ENCODE assay signal across 12 cellular contexts in the genomic region with DNA sequence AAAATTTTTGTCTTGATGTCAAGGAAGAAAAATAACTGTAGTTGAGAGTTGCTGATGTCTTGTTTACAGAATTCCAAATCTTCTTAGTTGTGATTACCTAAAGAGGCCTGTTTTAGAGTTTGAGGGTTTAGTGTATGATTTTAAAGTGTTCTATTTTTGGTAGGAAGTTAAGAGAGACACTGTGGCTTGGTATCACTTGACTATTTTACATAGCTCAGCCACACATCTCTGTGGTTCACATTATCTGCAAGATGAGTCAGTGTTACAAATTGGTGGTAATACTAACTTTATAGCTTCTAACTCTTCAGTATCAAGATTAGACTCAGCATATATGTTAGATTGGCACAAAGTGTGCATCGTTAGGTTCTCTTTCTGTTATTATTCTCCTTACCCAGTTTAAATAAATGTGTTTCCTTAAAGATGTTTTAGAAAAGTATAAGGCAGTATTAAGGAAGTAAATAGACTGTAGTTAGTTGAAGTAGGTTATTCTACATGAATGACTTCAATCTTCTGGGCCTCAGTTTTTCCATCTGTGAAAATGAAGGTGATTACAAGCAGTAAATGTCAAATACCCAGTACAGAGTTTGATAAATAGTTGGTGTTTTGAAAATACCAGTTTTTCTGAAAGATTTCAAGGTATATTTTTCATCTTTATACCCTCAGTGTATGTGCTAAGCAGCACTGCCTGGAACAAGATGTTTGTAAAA. TPM values are rescaled to one million over a fixed set of nuclear protein-coding genes. Genes with fewer than 3 reads are reported as not detected.
DNase-seq lines count a peak whose midpoint lies in the region; ATAC-seq and TF ChIP-seq lines count a peak whose summit lies in the region.
"Had no signal": no experiment of that assay in that cellular context is flagged by ENCODE, and none has a peak within 500 bp of the region (broad histone marks: within the 10 kb centered on the region; RNA-seq: fewer than 3 reads in every experiment).

No MANE protein-coding gene starts in this region.

- H3K36me3 Mint-ChIP-seq in CD4-positive, CD25-positive, alpha-beta regulatory T cell, result peaks cover 14% of the 10 kb centered on the region
- peaks cover 23% of the 10 kb centered on the region for H3K36me3 Mint-ChIP-seq in activated T-helper 2 cell treated with anti-CD3 and anti-CD28 coated beads, Interferon-gamma antibody, Interleukin-2, Interleukin-4, amounts not matched to agents 10 μg/mL and 5 μg/mL and 100 μg/mL, durations not matched to agents 14 hours and 24 hours and 36 hours (ENCODE audit: low read depth)

- no peaks in the 10 kb centered on the region for H3K27me3 ChIP-seq in CD4-positive, CD25-positive, alpha-beta regulatory T cell (ENCODE audit: control insufficient read depth, insufficient read depth, low read length)
- H3K27me3 ChIP-seq in H7 (ENCODE audit: control insufficient read depth, insufficient read depth, low read length) (no peaks in the 10 kb centered on the region), PC-3 (ENCODE audit: low read length) (no peaks in the 10 kb centered on the region), hepatocyte (no peaks in the 10 kb centered on the region)
- H3K27me3 ChIP-seq: neutrophil had no signal

- POLR2A ChIA-PET in PC-3 (lab: Charles Lee; ENCODE audit: unreplicated experiment), result no interaction called here

- H3K9me2 ChIP-seq in PC-3 (replicated peaks; ENCODE audit: low read length), result no peaks in the 10 kb centered on the region
- no peaks in the 10 kb centered on the region for H3K9me2 ChIP-seq in hepatocyte (replicated peaks; ENCODE audit: insufficient read depth)

- no peak for TF ChIP-seq CTCF in PC-3 (conservative IDR thresholded peaks at IDR 0.05; ENCODE audit: low read depth, low read length)
- no peak for TF ChIP-seq CTCF in hepatocyte (IDR thresholded peaks at IDR 0.05; ENCODE audit: poor library complexity)

- peaks cover 16% of the 10 kb centered on the region for H3K4me1 ChIP-seq in CD4-positive, CD25-positive, alpha-beta regulatory T cell (ENCODE audit: control insufficient read depth, insufficient read depth, low read length, poor library complexity, severe bottlenecking)
- H3K4me1 ChIP-seq in PC-3 (ENCODE audit: insufficient read depth, low read length) (no peaks in the 10 kb centered on the region), hepatocyte (ENCODE audit: insufficient read depth) (no peaks in the 10 kb centered on the region)

- no peak overlapping the region for H3K4me3 Mint-ChIP-seq in CD4-positive, CD25-positive, alpha-beta regulatory T cell
- H3K4me3 Mint-ChIP-seq in activated T-helper 2 cell treated with anti-CD3 and anti-CD28 coated beads, Interferon-gamma antibody, Interleukin-2, Interleukin-4, amounts not matched to agents 10 μg/mL and 5 μg/mL and 100 μg/mL, durations not matched to agents 14 hours and 24 hours and 36 hours (ENCODE audit: low read depth), result no peak overlapping the region

- CTCF ChIA-PET in PC-3 (lab: Charles Lee), result no interaction called here

- no peaks in the 10 kb centered on the region for H3F3A ChIP-seq in PC-3 (ENCODE audit: low read length, unreplicated experiment)

- no peak overlapping the region for H3K4me2 ChIP-seq in PC-3 (ENCODE audit: low read length)
- no peak overlapping the region for H3K4me2 ChIP-seq in hepatocyte

- H3K27me3 Mint-ChIP-seq in CD4-positive, CD25-positive, alpha-beta regulatory T cell, result no peaks in the 10 kb centered on the region
- H3K27me3 Mint-ChIP-seq in activated T-helper 2 cell treated with anti-CD3 and anti-CD28 coated beads, Interferon-gamma antibody, Interleukin-2, Interleukin-4, amounts not matched to agents 10 μg/mL and 5 μg/mL and 100 μg/mL, durations not matched to agents 14 hours and 24 hours and 36 hours (ENCODE audit: low read depth), result no peaks in the 10 kb centered on the region
- H3K27me3 Mint-ChIP-seq: IgD-negative memory B cell had no signal

- BruUV-seq in PC-3 (replicated peaks; lab: Mats Ljungman, UMichigan), result no TSS peak

- H3K9ac ChIP-seq in PC-3 (ENCODE audit: low read length), result no peak overlapping the region

- no peaks in the 10 kb centered on the region for H4K20me1 ChIP-seq in PC-3 (ENCODE audit: low read length)
- H4K20me1 ChIP-seq in hepatocyte (ENCODE audit: insufficient read depth, poor library complexity, severe bottlenecking), result no peaks in the 10 kb centered on the region

- H2AFZ ChIP-seq in PC-3 (ENCODE audit: low read length) (no peak overlapping the region), hepatocyte (no peak overlapping the region)

- H3K27ac ChIP-seq in CD4-positive, CD25-positive, alpha-beta regulatory T cell (ENCODE audit: insufficient read depth, low read length, poor library complexity, severe bottlenecking), result peak overlapping the region; percentile 57
- no peak overlapping the region for H3K27ac ChIP-seq in PC-3 (ENCODE audit: low read length)
- no peak overlapping the region for H3K27ac ChIP-seq in hepatocyte
- H3K27ac ChIP-seq: epithelial cell of prostate, neutrophil, VCaP had no signal

- H3K4me3 ChIP-seq in CD4-positive, CD25-positive, alpha-beta regulatory T cell (ENCODE audit: low read depth, low read length), result no peak overlapping the region
- H3K4me3 ChIP-seq in H7 (ENCODE audit: insufficient read depth, low read depth, low read length) (no peak overlapping the region), PC-3 (ENCODE audit: low read length) (no peak overlapping the region), hepatocyte (no peak overlapping the region)

- H3K4me1 Mint-ChIP-seq in CD4-positive, CD25-positive, alpha-beta regulatory T cell, result peaks cover 12 to 34% (median 20%) of the 10 kb centered on the region in 4 donors
- H3K4me1 Mint-ChIP-seq in activated T-helper 2 cell treated with anti-CD3 and anti-CD28 coated beads, Interferon-gamma antibody, Interleukin-2, Interleukin-4, amounts not matched to agents 10 μg/mL and 5 μg/mL and 100 μg/mL, durations not matched to agents 14 hours and 24 hours and 36 hours (ENCODE audit: low read depth), result peaks cover 29% of the 10 kb centered on the region

- H3K9me3 Mint-ChIP-seq in CD4-positive, CD25-positive, alpha-beta regulatory T cell, result no peaks in the 10 kb centered on the region
- H3K9me3 Mint-ChIP-seq in activated T-helper 2 cell treated with anti-CD3 and anti-CD28 coated beads, Interferon-gamma antibody, Interleukin-2, Interleukin-4, amounts not matched to agents 10 μg/mL and 5 μg/mL and 100 μg/mL, durations not matched to agents 14 hours and 24 hours and 36 hours, result no peaks in the 10 kb centered on the region
- H3K9me3 Mint-ChIP-seq: IgD-negative memory B cell had no signal

- no peaks in the 10 kb centered on the region for H3K9me3 ChIP-seq in CD4-positive, CD25-positive, alpha-beta regulatory T cell (ENCODE audit: control insufficient read depth in 2 of 2, low read length in 2 of 2)
- no peaks in the 10 kb centered on the region for H3K9me3 ChIP-seq in PC-3 (ENCODE audit: low read length)
- no peaks in the 10 kb centered on the region for H3K9me3 ChIP-seq in hepatocyte (ENCODE audit: low read depth)
- H3K9me3 ChIP-seq: neutrophil had no signal

- intact Hi-C loops in activated T-helper 2 cell treated with anti-CD3 and anti-CD28 coated beads, Interferon-gamma antibody, Interleukin-2, Interleukin-4, amounts not matched to agents 10 μg/mL and 5 μg/mL and 100 μg/mL, durations not matched to agents 14 hours and 24 hours and 36 hours (cut with micrococcal nuclease), result loop anchor here (1.0 to 10.0 kb wide), 9 partner anchors 87 to 1088 kb away; no protein-coding TSS in a partner anchor
- intact Hi-C loops in PC-3 (cut with micrococcal nuclease), result no loop called here

- DNase-seq in CD4-positive, CD25-positive, alpha-beta regulatory T cell, result peak in 1 of 3 donors; percentile 42
- no peak for DNase-seq in activated T-helper 2 cell treated with anti-CD3 and anti-CD28 coated beads, Interferon-gamma antibody, Interleukin-2, Interleukin-4, amounts not matched to agents 10 μg/mL and 5 μg/mL and 100 μg/mL, durations not matched to agents 14 hours and 24 hours and 36 hours (ENCODE audit: low spot score)
- DNase-seq in H7, result no peak
- no peak for DNase-seq in PC-3
- no peak for DNase-seq in SKM-1 (lab: John Stamatoyannopoulos, UW; ENCODE audit: unreplicated experiment)
- DNase-seq in hepatocyte (ENCODE audit: low spot score), result no peak

- ATAC-seq in CD4-positive, CD25-positive, alpha-beta regulatory T cell (ENCODE audit: low read depth in 2 of 2), result peak; percentile 82 to 83
- ATAC-seq in GM19328 (IDR thresholded peaks at IDR 0.05; ENCODE audit: unreplicated experiment) (peak; percentile 84), HG03097 (IDR thresholded peaks at IDR 0.05; ENCODE audit: low FRiP score, unreplicated experiment) (peak; percentile 51), PC-3 (no peak)

- H3K27ac Mint-ChIP-seq in CD4-positive, CD25-positive, alpha-beta regulatory T cell, result peak overlapping the region; percentile 43 to 88 (median 61)
- H3K27ac Mint-ChIP-seq in activated T-helper 2 cell treated with anti-CD3 and anti-CD28 coated beads, Interferon-gamma antibody, Interleukin-2, Interleukin-4, amounts not matched to agents 10 μg/mL and 5 μg/mL and 100 μg/mL, durations not matched to agents 14 hours and 24 hours and 36 hours, result peak overlapping the region; percentile 91

- H3K79me2 ChIP-seq in PC-3 (ENCODE audit: low read length) (no peaks in the 10 kb centered on the region), hepatocyte (no peaks in the 10 kb centered on the region)

- peaks cover 4% of the 10 kb centered on the region for H3K36me3 ChIP-seq in CD4-positive, CD25-positive, alpha-beta regulatory T cell (ENCODE audit: control insufficient read depth, insufficient read depth, low read length)
- H3K36me3 ChIP-seq in H7 (replicated peaks; ENCODE audit: control insufficient read depth, insufficient read depth, low read length) (no peaks in the 10 kb centered on the region; the same call in none of the 2 replicates), PC-3 (ENCODE audit: low read depth, low read length) (no peaks in the 10 kb centered on the region), hepatocyte (replicated peaks; ENCODE audit: insufficient read depth, low read depth) (no peaks in the 10 kb centered on the region)

- WGBS in hepatocyte (ENCODE audit: low lambda C conversion rate, missing lambda C conversion rate), result 94% methylated on average over 1 of the region's 1 CpG

RNA-seq across cellular contexts. Expression of gene COG6, which starts 33.4 kb away (rescaled TPM):
- 28.3 TPM for total RNA-seq in CD4-positive, CD25-positive, alpha-beta regulatory T cell
- polyA plus RNA-seq in CD4-positive, CD25-positive, alpha-beta regulatory T cell, result 10 to 100 TPM; 14.3 to 24.6 (median 19.5) TPM
- 32.4 and 42.2 TPM in 2 replicates for total RNA-seq in activated T-helper 2 cell treated with anti-CD3 and anti-CD28 coated beads, Interferon-gamma antibody, Interleukin-2, Interleukin-4, amounts not matched to agents 10 μg/mL and 5 μg/mL and 100 μg/mL, durations not matched to agents 14 hours and 24 hours and 36 hours
- total RNA-seq in H7 (2014; rRNA removed; shearing (Covaris generic)), result 9.0 and 17.0 TPM in 2 replicates
- total RNA-seq in PC-3 (2014; rRNA removed) (16.0 and 19.1 TPM in 2 replicates), hepatocyte (37.0 and 37.3 TPM in 2 replicates)
- 18.3 and 25.3 TPM in 2 replicates for polyA plus RNA-seq in hepatocyte
